ENCODE assay signal across 32 cellular contexts in genomic region chr19:44228318-44228717, GRCh38. TPM values are rescaled to one million over a fixed set of nuclear protein-coding genes. Genes with fewer than 3 reads are reported as not detected.
"Had no signal": no experiment of that assay in that cellular context is flagged by ENCODE, and none has a peak within 500 bp of the region (broad histone marks: within the 10 kb centered on the region; RNA-seq: fewer than 3 reads in every experiment).

No MANE protein-coding gene starts in this region.

- H3K4me3 Mint-ChIP-seq: activated CD4-positive, alpha-beta memory T cell treated with anti-CD3 and anti-CD28 coated beads for 36 hours; activated CD4-positive, alpha-beta T cell treated with anti-CD3 and anti-CD28 coated beads for 36 hours; activated CD4-positive, alpha-beta T cell treated with anti-CD3 and anti-CD28 coated beads, Interleukin-2, amount 10 ng/mL, durations not matched to agents 24 days and 14 days; activated CD8-positive, alpha-beta memory T cell treated with anti-CD3 and anti-CD28 coated beads, Interleukin-2, amount 10 ng/mL, durations not matched to agents 7 days and 5 days; activated CD8-positive, alpha-beta T cell treated with anti-CD3 and anti-CD28 coated beads, Interleukin-2, amount 10 ng/mL, durations not matched to agents 7 days and 5 days; activated naive CD4-positive, alpha-beta T cell treated with anti-CD3 and anti-CD28 coated beads, Interleukin-2, amount 10 ng/mL, durations not matched to agents 7 days and 5 days; activated naive CD8-positive, alpha-beta T cell treated with anti-CD3 and anti-CD28 coated beads, Interleukin-2, amount 10 ng/mL, durations not matched to agents 7 days and 5 days; activated T-helper 1 cell treated with anti-CD3 and anti-CD28 coated beads, Interleukin-12 subunit alpha, Interleukin-12 subunit beta, Interleukin-2, Interleukin-4 antibody, amounts not matched to agents 30 ng/mL and 10 ng/mL and 1 ng/mL, durations not matched to agents 14 hours and 24 hours and 36 hours; brain; T-helper 17 cell; T-helper 2 cell treated with Interferon-gamma antibody and Interleukin-4, amounts not matched to agents 5 μg/mL and 100 μg/mL, for 36 hours had no signal

- H3K4me1 Mint-ChIP-seq: activated CD4-positive, alpha-beta T cell treated with anti-CD3 and anti-CD28 coated beads for 36 hours; activated CD4-positive, alpha-beta T cell treated with anti-CD3 and anti-CD28 coated beads, Interleukin-2, amount 10 ng/mL, durations not matched to agents 24 days and 14 days; activated CD8-positive, alpha-beta memory T cell treated with anti-CD3 and anti-CD28 coated beads, Interleukin-2, amount 10 ng/mL, durations not matched to agents 7 days and 5 days; brain; T-helper 17 cell had no signal

- H3K4me3 ChIP-seq: ascending aorta, cardiac muscle cell, colonic mucosa, esophagus muscularis mucosa, gastrocnemius medialis had no signal

- H3K27ac ChIP-seq: ascending aorta, breast epithelium, cardiac muscle cell, colonic mucosa, esophagus muscularis mucosa, foreskin keratinocyte, gastrocnemius medialis had no signal

- H3K27ac Mint-ChIP-seq: activated CD4-positive, alpha-beta memory T cell treated with anti-CD3 and anti-CD28 coated beads for 36 hours; activated CD4-positive, alpha-beta T cell treated with anti-CD3 and anti-CD28 coated beads for 36 hours; activated CD4-positive, alpha-beta T cell treated with anti-CD3 and anti-CD28 coated beads, Interleukin-2, amount 10 ng/mL, durations not matched to agents 24 days and 14 days; activated CD8-positive, alpha-beta memory T cell treated with anti-CD3 and anti-CD28 coated beads, Interleukin-2, amount 10 ng/mL, durations not matched to agents 7 days and 5 days; activated CD8-positive, alpha-beta T cell treated with anti-CD3 and anti-CD28 coated beads, Interleukin-2, amount 10 ng/mL, durations not matched to agents 7 days and 5 days; activated naive CD4-positive, alpha-beta T cell treated with anti-CD3 and anti-CD28 coated beads, Interleukin-2, amount 10 ng/mL, durations not matched to agents 7 days and 5 days; activated naive CD4-positive, alpha-beta T cell treated with anti-CD3 and anti-CD28 coated beads, Interleukin-2, amount 50 U/mL, for 72 hours; activated naive CD8-positive, alpha-beta T cell treated with anti-CD3 and anti-CD28 coated beads, Interleukin-2, amount 10 ng/mL, durations not matched to agents 7 days and 5 days; activated T-helper 1 cell treated with anti-CD3 and anti-CD28 coated beads, Interleukin-12 subunit alpha, Interleukin-12 subunit beta, Interleukin-2, Interleukin-4 antibody, amounts not matched to agents 30 ng/mL and 10 ng/mL and 1 ng/mL, durations not matched to agents 14 hours and 24 hours and 36 hours; activated T-helper 2 cell treated with anti-CD3 and anti-CD28 coated beads, Interferon-gamma antibody, Interleukin-2, Interleukin-4, amounts not matched to agents 10 μg/mL and 5 μg/mL and 100 μg/mL, durations not matched to agents 14 hours and 24 hours and 36 hours; brain; T-helper 17 cell; T-helper 2 cell treated with Interferon-gamma antibody and Interleukin-4, amounts not matched to agents 5 μg/mL and 100 μg/mL, for 36 hours had no signal

- H3K27me3 Mint-ChIP-seq: activated CD4-positive, alpha-beta memory T cell treated with anti-CD3 and anti-CD28 coated beads for 36 hours; activated CD4-positive, alpha-beta T cell treated with anti-CD3 and anti-CD28 coated beads for 36 hours; activated CD4-positive, alpha-beta T cell treated with anti-CD3 and anti-CD28 coated beads, Interleukin-2, amount 10 ng/mL, durations not matched to agents 24 days and 14 days; activated CD8-positive, alpha-beta memory T cell treated with anti-CD3 and anti-CD28 coated beads, Interleukin-2, amount 10 ng/mL, durations not matched to agents 7 days and 5 days; activated naive CD4-positive, alpha-beta T cell treated with anti-CD3 and anti-CD28 coated beads, Interleukin-2, amount 10 ng/mL, durations not matched to agents 7 days and 5 days; activated naive CD8-positive, alpha-beta T cell treated with anti-CD3 and anti-CD28 coated beads, Interleukin-2, amount 10 ng/mL, durations not matched to agents 7 days and 5 days; T-helper 17 cell had no signal

- H3K27me3 ChIP-seq: ascending aorta, breast epithelium, cardiac muscle cell, colonic mucosa, esophagus muscularis mucosa, foreskin keratinocyte, gastrocnemius medialis had no signal

- H3K4me1 ChIP-seq: ascending aorta, breast epithelium, colonic mucosa, esophagus muscularis mucosa, foreskin keratinocyte, gastrocnemius medialis had no signal

- DNase-seq: activated CD4-positive, alpha-beta memory T cell treated with anti-CD3 and anti-CD28 coated beads for 36 hours; activated CD4-positive, alpha-beta T cell treated with anti-CD3 and anti-CD28 coated beads for 36 hours; activated CD4-positive, alpha-beta T cell treated with anti-CD3 and anti-CD28 coated beads, Interleukin-2, amount 10 ng/mL, durations not matched to agents 24 days and 14 days; activated CD4-positive, CD25-positive, alpha-beta regulatory T cell; activated CD4-positive, CD25-positive, alpha-beta regulatory T cell treated with anti-CD3 and anti-CD28 coated beads, Interleukin-2, amount 50 U/mL, for 72 hours; activated CD8-positive, alpha-beta memory T cell treated with anti-CD3 and anti-CD28 coated beads, Interleukin-2, amount 10 ng/mL, durations not matched to agents 7 days and 5 days; activated CD8-positive, alpha-beta memory T cell treated with anti-CD3 and anti-CD28 coated beads, Interleukin-2, amount 50 U/mL, for 4 hours; activated CD8-positive, alpha-beta T cell treated with anti-CD3 and anti-CD28 coated beads, Interleukin-2, amount 10 ng/mL, durations not matched to agents 7 days and 5 days; activated gamma-delta T cell; activated naive CD4-positive, alpha-beta T cell; activated naive CD4-positive, alpha-beta T cell treated with anti-CD3 and anti-CD28 coated beads, Interleukin-2, amount 10 ng/mL, durations not matched to agents 7 days and 5 days; activated naive CD8-positive, alpha-beta T cell treated with anti-CD3 and anti-CD28 coated beads, Interleukin-2, amount 10 ng/mL, durations not matched to agents 7 days and 5 days; activated T-cell treated with anti-CD3 and anti-CD28 coated beads, Interleukin-2, amount 50 U/mL, for 1 hour; activated T-cell treated with anti-CD3 and anti-CD28 coated beads, Interleukin-2, amount 50 U/mL, for 48 hours; central memory CD4-positive, alpha-beta T cell; cerebellar nuclear complex; colonic mucosa; effector CD8-positive, alpha-beta T cell; foreskin keratinocyte; gastrocnemius medialis; T-helper 1 cell; T-helper 17 cell; T1000 had no signal

- ATAC-seq: activated CD4-positive, alpha-beta T cell treated with anti-CD3 and anti-CD28 coated beads for 36 hours; activated CD8-positive, alpha-beta memory T cell treated with anti-CD3 and anti-CD28 coated beads, Interleukin-2, amount 10 ng/mL, durations not matched to agents 7 days and 5 days; activated CD8-positive, alpha-beta T cell treated with anti-CD3 and anti-CD28 coated beads, Interleukin-2, amount 10 ng/mL, durations not matched to agents 7 days and 5 days; activated naive CD4-positive, alpha-beta T cell treated with anti-CD3 and anti-CD28 coated beads, Interleukin-2, amount 50 U/mL, for 72 hours; foreskin keratinocyte; gastrocnemius medialis; T-helper 17 cell had no signal

RNA-seq across cellular contexts. Expression of gene ZNF233, which starts 31.4 kb away (rescaled TPM):
- total RNA-seq: activated T-helper 2 cell treated with anti-CD3 and anti-CD28 coated beads, Interferon-gamma antibody, Interleukin-2, Interleukin-4, amounts not matched to agents 10 μg/mL and 5 μg/mL and 100 μg/mL, durations not matched to agents 14 hours and 24 hours and 36 hours; ascending aorta had no signal
